9 cellular contexts compared by ENCODE assay signal in the genomic region with DNA sequence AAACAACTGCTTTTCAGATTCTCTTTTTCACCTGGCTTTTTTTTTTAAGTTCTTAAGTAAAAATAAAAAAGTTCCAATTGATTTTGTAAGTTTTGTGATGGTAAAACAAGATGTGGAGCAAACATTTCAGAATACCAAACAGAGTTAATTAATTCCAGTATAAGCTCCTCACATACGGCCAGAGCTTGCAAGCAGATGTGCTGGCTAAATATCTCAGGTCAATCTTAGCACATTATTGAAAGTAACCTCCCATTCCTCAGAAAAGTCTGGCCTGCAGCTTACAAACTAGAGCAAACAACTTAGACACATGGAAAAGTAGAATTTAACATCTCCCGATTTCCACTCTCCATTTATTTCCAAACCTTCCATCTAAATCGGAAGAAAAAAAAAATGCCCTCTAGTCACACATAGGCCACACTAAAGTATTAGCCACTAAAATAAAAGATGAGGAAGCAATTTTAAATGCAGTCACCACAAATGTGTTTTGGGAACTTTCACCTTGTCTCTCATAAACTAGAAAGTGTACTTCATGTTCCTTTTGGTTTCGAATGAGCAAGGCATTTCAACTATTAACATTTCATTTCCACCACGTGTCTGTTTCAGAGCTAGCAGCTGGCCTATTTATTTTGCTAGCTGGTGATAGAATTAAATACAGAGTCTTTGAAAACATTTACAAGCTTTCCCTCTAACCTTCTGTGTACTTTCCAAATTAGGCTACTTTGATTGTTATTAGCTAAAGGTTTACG.
DNase-seq lines count a peak whose midpoint lies in the region; ATAC-seq and TF ChIP-seq lines count a peak whose summit lies in the region.
"Had no signal": no experiment of that assay in that cellular context is flagged by ENCODE, and none has a peak within 500 bp of the region (broad histone marks: within the 10 kb centered on the region; RNA-seq: fewer than 3 reads in every experiment).

No MANE protein-coding gene starts in this region.

- H3K4me2 ChIP-seq in GM23248 (ENCODE audit: unreplicated experiment), result peak overlapping the region; percentile 44

- 28% methylated on average over 6 of the region's 6 CpGs for WGBS in GM23248 (ENCODE audit: low coverage in 1 of 2, low lambda C conversion rate in 2 of 2, missing lambda C conversion rate in 2 of 2), 2 experiments

- peaks cover 14% of the 10 kb centered on the region for H3F3A ChIP-seq in GM23248 (ENCODE audit: insufficient read depth)

- ATAC-seq in HG02840 (IDR thresholded peaks at IDR 0.05; ENCODE audit: low FRiP score, unreplicated experiment) (no peak), GM21717 (IDR thresholded peaks at IDR 0.05; ENCODE audit: unreplicated experiment) (no peak)

- H3K27me3 Mint-ChIP-seq in osteocyte (ENCODE audit: unreplicated experiment), result no peaks in the 10 kb centered on the region
- H3K27me3 Mint-ChIP-seq: activated naive CD8-positive, alpha-beta T cell treated with anti-CD3 and anti-CD28 coated beads, Interleukin-2, amount 10 ng/mL, durations not matched to agents 7 days and 5 days had no signal

- TF ChIP-seq CTCF in GM13976 (IDR thresholded peaks at IDR 0.05; ENCODE audit: borderline replicate concordance, control extremely low read depth, extremely low read depth, insufficient read depth, missing control alignments), result no peak
- TF ChIP-seq CTCF in osteocyte (IDR thresholded peaks at IDR 0.05), result no peak

- H3K9ac ChIP-seq in GM23248, result peak overlapping the region; percentile 18; the same call in 1 of the 2 replicates

- no peaks in the 10 kb centered on the region for H3K9me3 Mint-ChIP-seq in osteocyte (ENCODE audit: unreplicated experiment)
- H3K9me3 Mint-ChIP-seq: activated naive CD8-positive, alpha-beta T cell treated with anti-CD3 and anti-CD28 coated beads, Interleukin-2, amount 10 ng/mL, durations not matched to agents 7 days and 5 days had no signal

- H3K4me1 Mint-ChIP-seq in osteocyte (ENCODE audit: unreplicated experiment), result peaks cover 24% of the 10 kb centered on the region

- H3K4me1 ChIP-seq in GM23248 (ENCODE audit: insufficient read depth), result peaks cover 19% of the 10 kb centered on the region; the same call in 1 of the 2 replicates

- in situ Hi-C loops in GM13976 (cut with MboI; ENCODE audit: low sequenced_read_pairs, unreplicated experiment) (no loop called here), GM23248 (cut with MboI) (no loop called here)

- H3K4me3 ChIP-seq in GM23248, result peak overlapping the region; percentile 16

- no peak overlapping the region for H3K4me3 Mint-ChIP-seq in osteocyte (ENCODE audit: unreplicated experiment)
- H3K4me3 Mint-ChIP-seq: activated naive CD8-positive, alpha-beta T cell treated with anti-CD3 and anti-CD28 coated beads, Interleukin-2, amount 10 ng/mL, durations not matched to agents 7 days and 5 days had no signal

- peak overlapping the region; percentile 50 for H3K27ac ChIP-seq in GM23248

- DNase-seq in GM13976 (ENCODE audit: low spot score), result peak; percentile 65
- peak; percentile 36 for DNase-seq in GM23248
- DNase-seq in amniotic epithelial cell (ENCODE audit: low read depth), result peak; percentile 21
- DNase-seq in osteocyte (ENCODE audit: extremely low spot score, unreplicated experiment), result no peak
- no peak for DNase-seq in superior temporal gyrus (ENCODE audit: extremely low spot score)
- DNase-seq in NCI-H187 (lab: John Stamatoyannopoulos, UW), result no peak
- DNase-seq: activated naive CD8-positive, alpha-beta T cell treated with anti-CD3 and anti-CD28 coated beads, Interleukin-2, amount 10 ng/mL, durations not matched to agents 7 days and 5 days had no signal

- H3K36me3 Mint-ChIP-seq in osteocyte (ENCODE audit: unreplicated experiment), result peaks cover 4% of the 10 kb centered on the region

- H4K20me1 ChIP-seq in GM23248 (ENCODE audit: insufficient read depth), result no peaks in the 10 kb centered on the region

- no peaks in the 10 kb centered on the region for H3K9me2 ChIP-seq in GM23248 (ENCODE audit: insufficient read depth)

- H3K36me3 ChIP-seq in GM23248 (ENCODE audit: low read depth), result no peaks in the 10 kb centered on the region

- H3K9me3 ChIP-seq in GM23248 (ENCODE audit: low read depth), result no peaks in the 10 kb centered on the region

- peak overlapping the region; percentile 86 for H3K27ac Mint-ChIP-seq in osteocyte (ENCODE audit: unreplicated experiment)
- H3K27ac Mint-ChIP-seq: activated naive CD8-positive, alpha-beta T cell treated with anti-CD3 and anti-CD28 coated beads, Interleukin-2, amount 10 ng/mL, durations not matched to agents 7 days and 5 days had no signal

- no peaks in the 10 kb centered on the region for H3K27me3 ChIP-seq in GM23248 (replicated peaks; ENCODE audit: insufficient read depth)

- H2AFZ ChIP-seq in GM23248, result peak overlapping the region; percentile 53

- no peaks in the 10 kb centered on the region for H3K79me2 ChIP-seq in GM23248 (ENCODE audit: insufficient read depth)

Comparison
In these comparisons a context has a peak if more than half of its experiments do, and no peak if none do; other contexts are left out.
1. DNase-seq: peak in GM13976 (single experiment), GM23248 (single experiment) and amniotic epithelial cell (single experiment); none in osteocyte (single experiment), superior temporal gyrus (single experiment) and NCI-H187 (0 of 2).